Comparison of ENCODE assay signal across 9 cellular contexts in genomic region chr2:230575640-230576324, GRCh38.
DNase-seq lines count a peak whose midpoint lies in the region; ATAC-seq lines count a peak whose summit lies in the region.
"Had no signal": no experiment of that assay in that cellular context is flagged by ENCODE, and none has a peak within 500 bp of the region (broad histone marks: within the 10 kb centered on the region; RNA-seq: fewer than 3 reads in every experiment).

No MANE protein-coding gene starts in this region.

- DNase-seq in activated naive CD4-positive, alpha-beta T cell treated with Interleukin-2 at 50 U/mL for 16 hours = peak; percentile 49
- DNase-seq in activated naive CD4-positive, alpha-beta T cell treated with anti-CD3 and anti-CD28 coated beads, Interleukin-2, amount 50 U/mL, for 16 hours = no peak
- DNase-seq in activated CD8-positive, alpha-beta memory T cell treated with anti-CD3 and anti-CD28 coated beads for 24 hours = peak; percentile 83
- DNase-seq in islet precursor cell (no peak), NCI-H2196 treated with DMSO at 0.1 percent for 48 hours (lab: John Stamatoyannopoulos, UW; ENCODE audit: unreplicated experiment) (no peak)
- DNase-seq: foreskin fibroblast had no signal

- ATAC-seq in esophagus mucosa = peak; percentile 26
- ATAC-seq in HG03159 (IDR thresholded peaks at IDR 0.05; ENCODE audit: unreplicated experiment) = no peak
- no peak for ATAC-seq in GM19452 (IDR thresholded peaks at IDR 0.05; ENCODE audit: unreplicated experiment)

Comparison
In these comparisons a context has a peak if more than half of its experiments do, and no peak if none do; other contexts are left out.
1. DNase-seq: peak in activated naive CD4-positive, alpha-beta T cell treated with Interleukin-2 at 50 U/mL for 16 hours (single experiment) and activated CD8-positive, alpha-beta memory T cell treated with anti-CD3 and anti-CD28 coated beads for 24 hours (single experiment); none in activated naive CD4-positive, alpha-beta T cell treated with anti-CD3 and anti-CD28 coated beads, Interleukin-2, amount 50 U/mL, for 16 hours (single experiment), islet precursor cell (single experiment) and NCI-H2196 treated with DMSO at 0.1 percent for 48 hours (single experiment).